ENCODE assay signal across 17 cellular contexts in the genomic region with DNA sequence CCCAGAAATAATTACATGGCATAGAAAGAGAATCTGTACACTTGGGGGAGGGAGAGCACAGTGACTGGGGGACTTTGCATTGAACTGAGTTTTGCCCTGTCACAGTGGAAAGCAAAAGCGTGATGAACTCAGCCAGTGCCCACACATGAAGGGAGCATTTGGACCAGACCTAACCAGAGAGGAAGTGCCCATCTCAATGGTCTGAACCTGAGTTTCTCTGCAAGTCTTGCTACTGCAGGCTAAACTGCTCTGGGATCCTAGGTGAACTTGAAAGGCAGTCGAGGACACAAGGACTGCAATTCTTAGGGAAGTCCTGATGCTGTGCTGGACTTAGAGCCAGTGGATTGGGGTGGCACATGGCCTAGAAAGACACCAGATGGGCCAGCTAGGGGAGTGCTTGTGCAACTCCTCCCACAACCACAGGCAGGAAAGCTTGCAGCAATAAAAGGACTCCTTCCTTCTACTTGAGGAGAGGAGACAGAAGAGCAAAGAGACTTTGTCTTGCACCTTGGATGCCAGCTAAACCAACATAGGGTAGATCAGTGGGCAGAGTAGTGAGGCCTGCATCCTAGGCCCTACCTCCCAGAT.
DNase-seq lines count a peak whose midpoint lies in the region; TF ChIP-seq lines count a peak whose summit lies in the region.
"Had no signal": no experiment of that assay in that cellular context is flagged by ENCODE, and none has a peak within 500 bp of the region (broad histone marks: within the 10 kb centered on the region; RNA-seq: fewer than 3 reads in every experiment).

No MANE protein-coding gene starts in this region.

- no peak for TF ChIP-seq POLR2A in ovary (IDR thresholded peaks at IDR 0.05)

- DNase-seq in AML-193 (lab: John Stamatoyannopoulos, UW) (peak; percentile 78 to 85), HL-60 (ENCODE audit: low read depth in 1 of 2, low spot score in 1 of 2) (peak; percentile 88 to 97), NCI-H524 treated with DMSO at 0.1 percent for 48 hours (lab: John Stamatoyannopoulos, UW) (peak; percentile 44), WERI-Rb-1 (peak; percentile 70), OCI-M1 (lab: John Stamatoyannopoulos, UW) (no peak), NCI-H345 treated with DMSO at 0.1 percent for 48 hours (lab: John Stamatoyannopoulos, UW; ENCODE audit: unreplicated experiment) (no peak), ovary (no peak)
- DNase-seq: CD4-positive, CD25-positive, alpha-beta regulatory T cell; DMS153; GDM1; NCI-H1092 treated with DMSO at 0.1 percent for 48 hours; NCI-H146; NCI-H2029 treated with DMSO at 0.1 percent for 48 hours; NCI-H446; NCI-H748 treated with DMSO at 0.1 percent for 48 hours; Right ventricle myocardium superior had no signal

- WGBS in ovary, 3 donors, result 83 to 92% (median 91%) methylated on average over 2 of the region's 2 CpGs

- intact Hi-C loops in ovary (cut with DNase I), result no loop called here

- H3K27me3 ChIP-seq in HL-60 (ENCODE audit: insufficient read depth, poor library complexity, severe bottlenecking) (no peaks in the 10 kb centered on the region), WERI-Rb-1 (ENCODE audit: insufficient read depth, low read depth, severe bottlenecking) (no peaks in the 10 kb centered on the region), ovary (no peaks in the 10 kb centered on the region)

- no peak for TF ChIP-seq EP300 in ovary (IDR thresholded peaks at IDR 0.05)

- no peak overlapping the region for H3K4me3 ChIP-seq in HL-60 (replicated peaks; ENCODE audit: insufficient read depth, low read length)
- H3K4me3 ChIP-seq in WERI-Rb-1 (ENCODE audit: low read depth, low read length), result no peak overlapping the region
- H3K4me3 ChIP-seq in ovary, result no peak overlapping the region
- H3K4me3 ChIP-seq: SK-N-MC had no signal

- no peaks in the 10 kb centered on the region for H3K4me1 ChIP-seq in ovary (ENCODE audit: insufficient read depth)

- no peaks in the 10 kb centered on the region for H3K36me3 ChIP-seq in WERI-Rb-1
- no peaks in the 10 kb centered on the region for H3K36me3 ChIP-seq in ovary

- TF ChIP-seq CTCF in HL-60 (IDR thresholded peaks at IDR 0.05; ENCODE audit: insufficient read depth, low read length), result no peak
- no peak for TF ChIP-seq CTCF in WERI-Rb-1 (IDR thresholded peaks at IDR 0.05; ENCODE audit: low read depth, low read length)
- no peak for TF ChIP-seq CTCF in ovary (IDR thresholded peaks at IDR 0.05)

- peaks cover 4% of the 10 kb centered on the region for H3K9me3 ChIP-seq in WERI-Rb-1 (ENCODE audit: severe bottlenecking)
- no peaks in the 10 kb centered on the region for H3K9me3 ChIP-seq in ovary

- H3K27ac ChIP-seq in HL-60 (replicated peaks) (peak overlapping the region; percentile 77), WERI-Rb-1 (no peak overlapping the region), ovary (no peak overlapping the region)
- H3K27ac ChIP-seq: SK-N-MC had no signal

Comparison
In these comparisons a context has a peak if more than half of its experiments do, and no peak if none do; other contexts are left out.
1. DNase-seq: peak in AML-193 (2 of 2), HL-60 (2 of 2), NCI-H524 treated with DMSO at 0.1 percent for 48 hours (single experiment) and WERI-Rb-1 (single experiment); none in OCI-M1 (single experiment), NCI-H345 treated with DMSO at 0.1 percent for 48 hours (single experiment) and ovary (0 of 5).